18 cellular contexts compared by ENCODE assay signal in genomic region chr6:152386131-152386530, GRCh38.
A peak's percentile ranks its signal among the peaks of the same experiment; 100 is the strongest.
DNase-seq lines count a peak whose midpoint lies in the region; ATAC-seq, FAIRE-seq and TF ChIP-seq lines count a peak whose summit lies in the region.
"Had no signal": no experiment of that assay in that cellular context is flagged by ENCODE, and none has a peak within 500 bp of the region (broad histone marks: within the 10 kb centered on the region; RNA-seq: fewer than 3 reads in every experiment).

No MANE protein-coding gene starts in this region.

- no peak overlapping the region for H3K27ac Mint-ChIP-seq in natural killer cell treated with Interleukin-12 subunit alpha and Interleukin-12 subunit beta and Interleukin-15 and Interleukin-18, amount 100 ng/mL, for 72 hours
- H3K27ac Mint-ChIP-seq: T-helper 1 cell treated with Interleukin-12 subunit alpha and Interleukin-12 subunit beta and Interleukin-4 antibody, amounts not matched to agents 30 μg/mL and 1 μg/mL, for 36 hours had no signal

- no peak overlapping the region for H3K4me3 ChIP-seq in bronchial epithelial cell (ENCODE audit: low read depth, low read length)
- H3K4me3 ChIP-seq: BLaER1, Peyer's patch had no signal

- peaks cover 19% of the 10 kb centered on the region for H3K36me3 Mint-ChIP-seq in natural killer cell treated with Interleukin-12 subunit alpha and Interleukin-12 subunit beta and Interleukin-15 and Interleukin-18, amount 100 ng/mL, for 72 hours

- H3K27me3 Mint-ChIP-seq in natural killer cell treated with Interleukin-12 subunit alpha and Interleukin-12 subunit beta and Interleukin-15 and Interleukin-18, amount 100 ng/mL, for 72 hours: no peaks in the 10 kb centered on the region

- H3K27me3 ChIP-seq in bronchial epithelial cell (ENCODE audit: control insufficient read depth, insufficient read depth, low read length): no peaks in the 10 kb centered on the region
- H3K27me3 ChIP-seq: BLaER1, Peyer's patch had no signal

- H3K4me1 Mint-ChIP-seq in natural killer cell treated with Interleukin-12 subunit alpha and Interleukin-12 subunit beta and Interleukin-15 and Interleukin-18, amount 100 ng/mL, for 72 hours (ENCODE audit: low read depth in 2 of 2): peaks cover 17% of the 10 kb centered on the region in 2 donors

- ATAC-seq in GM18867 (IDR thresholded peaks at IDR 0.05; ENCODE audit: unreplicated experiment) (peak; percentile 64), HG02973 (IDR thresholded peaks at IDR 0.05; ENCODE audit: unreplicated experiment) (peak; percentile 58), HG02588 (IDR thresholded peaks at IDR 0.05; ENCODE audit: unreplicated experiment) (no peak), HG03571 (IDR thresholded peaks at IDR 0.05; ENCODE audit: unreplicated experiment) (no peak)
- ATAC-seq in natural killer cell treated with Interleukin-12 subunit alpha and Interleukin-12 subunit beta and Interleukin-15 and Interleukin-18, amount 100 ng/mL, for 72 hours: no peak

- no peaks in the 10 kb centered on the region for H3K36me3 ChIP-seq in bronchial epithelial cell (ENCODE audit: control insufficient read depth, insufficient read depth, low read length)
- H3K36me3 ChIP-seq: BLaER1, Peyer's patch had no signal

- no peak for TF ChIP-seq CTCF in bronchial epithelial cell (IDR thresholded peaks at IDR 0.05; ENCODE audit: insufficient read depth, low read length, severe bottlenecking)

- FAIRE-seq in bronchial epithelial cell (lab: Jason Lieb, UNC): no peak
- FAIRE-seq: GM18507, H54 had no signal

- no peaks in the 10 kb centered on the region for H3K9me3 Mint-ChIP-seq in natural killer cell treated with Interleukin-12 subunit alpha and Interleukin-12 subunit beta and Interleukin-15 and Interleukin-18, amount 100 ng/mL, for 72 hours
- H3K9me3 Mint-ChIP-seq: T-helper 1 cell treated with Interleukin-12 subunit alpha and Interleukin-12 subunit beta and Interleukin-4 antibody, amounts not matched to agents 30 μg/mL and 1 μg/mL, for 36 hours had no signal

- DNase-seq in bronchial epithelial cell (ENCODE audit: low read depth) (peak; percentile 51), NCI-H345 treated with DMSO at 0.1 percent for 48 hours (lab: John Stamatoyannopoulos, UW; ENCODE audit: unreplicated experiment) (no peak), NCI-H1436 (lab: John Stamatoyannopoulos, UW) (no peak)
- no peak for DNase-seq in natural killer cell treated with Interleukin-12 subunit alpha and Interleukin-12 subunit beta and Interleukin-15 and Interleukin-18, amount 100 ng/mL, for 72 hours (ENCODE audit: low spot score)
- DNase-seq: KG1, NCI-H1105, NCI-H187, NCI-H510A, Peyer's patch, SHP77 had no signal

- H3K4me3 Mint-ChIP-seq in natural killer cell treated with Interleukin-12 subunit alpha and Interleukin-12 subunit beta and Interleukin-15 and Interleukin-18, amount 100 ng/mL, for 72 hours: peak overlapping the region; percentile 18
- H3K4me3 Mint-ChIP-seq: T-helper 1 cell treated with Interleukin-12 subunit alpha and Interleukin-12 subunit beta and Interleukin-4 antibody, amounts not matched to agents 30 μg/mL and 1 μg/mL, for 36 hours had no signal

Comparison
In these comparisons a context has a peak if more than half of its experiments do, and no peak if none do; other contexts are left out.
1. ATAC-seq: peak in GM18867 (single experiment) and HG02973 (single experiment); none in natural killer cell treated with Interleukin-12 subunit alpha and Interleukin-12 subunit beta and Interleukin-15 and Interleukin-18, amount 100 ng/mL, for 72 hours (0 of 2), HG02588 (single experiment) and HG03571 (single experiment).